ENCODE assay signal across 23 cellular contexts in genomic region chr7:149279111-149279743, GRCh38.
"Had no signal": no experiment of that assay in that cellular context is flagged by ENCODE, and none has a peak within 500 bp of the region (broad histone marks: within the 10 kb centered on the region; RNA-seq: fewer than 3 reads in every experiment).

No MANE protein-coding gene starts in this region.

- FAIRE-seq: frontal cortex, pancreas had no signal

- H3K4me3 Mint-ChIP-seq: mesothelial cell of epicardium; natural killer cell treated with Interleukin-12 subunit alpha and Interleukin-12 subunit beta and Interleukin-15 and Interleukin-18, amount 100 ng/mL, for 72 hours; neural progenitor cell; stimulated activated memory B cell treated with anti-CD40 and anti-IgM and Interleukin-4, amounts not matched to agents 10 μg/mL and 1 μg/mL and 100 μg/mL, for 72 hours; stimulated activated naive CD8-positive, alpha-beta T cell treated with anti-CD3 and anti-CD28 coated beads, Interleukin-15, amount 100 ng/mL, for 72 hours had no signal

- H3K27me3 Mint-ChIP-seq: natural killer cell treated with Interleukin-12 subunit alpha and Interleukin-12 subunit beta and Interleukin-15 and Interleukin-18, amount 100 ng/mL, for 72 hours; stimulated activated memory B cell treated with anti-CD40 and anti-IgM and Interleukin-4, amounts not matched to agents 10 μg/mL and 1 μg/mL and 100 μg/mL, for 72 hours; stimulated activated naive CD8-positive, alpha-beta T cell treated with anti-CD3 and anti-CD28 coated beads, Interleukin-15, amount 100 ng/mL, for 72 hours had no signal

- H3K4me1 Mint-ChIP-seq: mesothelial cell of epicardium, neural progenitor cell had no signal

- H3K9me3 Mint-ChIP-seq: natural killer cell treated with Interleukin-12 subunit alpha and Interleukin-12 subunit beta and Interleukin-15 and Interleukin-18, amount 100 ng/mL, for 72 hours; stimulated activated naive CD8-positive, alpha-beta T cell treated with anti-CD3 and anti-CD28 coated beads, Interleukin-15, amount 100 ng/mL, for 72 hours had no signal

- DNase-seq: colonic mucosa; effector CD8-positive, alpha-beta T cell; hippocampal formation; mammary epithelial cell; nucleus accumbens; pancreas; psoas muscle; spleen; stimulated activated CD4-positive, alpha-beta T cell treated with anti-CD3 and anti-CD28 coated beads, Interleukin-15, amount 100 ng/mL, for 24 hours; stimulated activated CD4-positive, alpha-beta T cell treated with anti-CD3 and anti-CD28 coated beads, Interleukin-1b, Interleukin-23, amount 100 ng/mL, for 48 hours; stimulated activated CD4-positive, alpha-beta T cell treated with anti-CD3 and anti-CD28 coated beads, Interleukin-4, amount 100 ng/mL, for 24 hours; stimulated activated naive CD8-positive, alpha-beta T cell treated with anti-CD3 and anti-CD28 coated beads, Interleukin-15, amount 100 ng/mL, for 72 hours; testis; upper lobe of right lung had no signal

- H3K27ac Mint-ChIP-seq: mesothelial cell of epicardium; natural killer cell treated with Interleukin-12 subunit alpha and Interleukin-12 subunit beta and Interleukin-15 and Interleukin-18, amount 100 ng/mL, for 72 hours; neural progenitor cell; stimulated activated memory B cell treated with anti-CD40 and anti-IgM and Interleukin-4, amounts not matched to agents 10 μg/mL and 1 μg/mL and 100 μg/mL, for 72 hours had no signal

- ATAC-seq: esophagus mucosa; heart left ventricle; left lobe of liver; natural killer cell treated with Interleukin-12 subunit alpha and Interleukin-12 subunit beta and Interleukin-15 and Interleukin-18, amount 100 ng/mL, for 72 hours; pancreas; psoas muscle; sciatic nerve; stimulated activated memory B cell treated with anti-CD40 and anti-IgM and Interleukin-4, amounts not matched to agents 10 μg/mL and 1 μg/mL and 100 μg/mL, for 72 hours; stimulated activated naive CD8-positive, alpha-beta T cell treated with anti-CD3 and anti-CD28 coated beads, Interleukin-15, amount 100 ng/mL, for 72 hours; upper lobe of right lung had no signal
